ENCODE assay signal across 21 cellular contexts in genomic region chr2:30934071-30934470, GRCh38.
DNase-seq lines count a peak whose midpoint lies in the region; ATAC-seq, FAIRE-seq and TF ChIP-seq lines count a peak whose summit lies in the region.
"Had no signal": no experiment of that assay in that cellular context is flagged by ENCODE, and none has a peak within 500 bp of the region (broad histone marks: within the 10 kb centered on the region; RNA-seq: fewer than 3 reads in every experiment).

No MANE protein-coding gene starts in this region.

- no peaks in the 10 kb centered on the region for H3K9me2 ChIP-seq in GM23248 (ENCODE audit: insufficient read depth)

- H3K36me3 Mint-ChIP-seq in mesothelial cell of epicardium = no peaks in the 10 kb centered on the region
- H3K36me3 Mint-ChIP-seq: IgD-negative memory B cell had no signal

- TF ChIP-seq CTCF in bronchial epithelial cell (IDR thresholded peaks at IDR 0.05; ENCODE audit: insufficient read depth, low read length, severe bottlenecking) = no peak
- TF ChIP-seq CTCF in mesothelial cell of epicardium (IDR thresholded peaks at IDR 0.05; ENCODE audit: unreplicated experiment) = no peak

- H3K27me3 Mint-ChIP-seq in mesothelial cell of epicardium (ENCODE audit: low read depth) = peaks cover 8% of the 10 kb centered on the region
- H3K27me3 Mint-ChIP-seq: IgD-negative memory B cell had no signal

- WGBS in GM23248 (ENCODE audit: low coverage in 1 of 2, low lambda C conversion rate in 2 of 2, missing lambda C conversion rate in 2 of 2), 2 experiments = 42% methylated on average over 7 of the region's 7 CpGs

- in situ Hi-C loops in GM23248 (cut with MboI) = no loop called here

- no peaks in the 10 kb centered on the region for H3K9me3 Mint-ChIP-seq in mesothelial cell of epicardium
- H3K9me3 Mint-ChIP-seq: IgD-negative memory B cell had no signal

- H3K27ac ChIP-seq in BLaER1 (no peak overlapping the region), GM23248 (no peak overlapping the region)
- H3K27ac ChIP-seq: PC-9 had no signal

- intact Hi-C loops in posterior cingulate gyrus (cut with DNase I) = no loop called here
- intact Hi-C loops in head of caudate nucleus (cut with DNase I) = no loop called here

- no peaks in the 10 kb centered on the region for H3K4me1 Mint-ChIP-seq in mesothelial cell of epicardium

- DNase-seq in GM23248 (peak; percentile 4), bronchial epithelial cell (ENCODE audit: low read depth) (no peak), posterior cingulate gyrus (peak in 8 of 10 donors; percentile 55 to 92 (median 71)), mesothelial cell of epicardium (ENCODE audit: low spot score in 2 of 2, unreplicated experiment in 2 of 2) (no peak), head of caudate nucleus (no peak)
- DNase-seq: C1 segment of cervical spinal cord, EL, GF-D8, NCI-H1092, NCI-H1436, NCI-H1930, NCI-H2227 treated with DMSO at 0.1 percent for 48 hours, NCI-H510A treated with DMSO at 0.1 percent for 48 hours, NCI-H748 treated with DMSO at 0.1 percent for 48 hours, PC-9, RPMI8226, SHP77 had no signal

- H4K20me1 ChIP-seq in BLaER1 (no peaks in the 10 kb centered on the region), GM23248 (ENCODE audit: insufficient read depth) (no peaks in the 10 kb centered on the region)

- H3K9ac ChIP-seq in BLaER1 (no peak overlapping the region), GM23248 (no peak overlapping the region)

- no peak overlapping the region for H3K4me3 ChIP-seq in BLaER1
- H3K4me3 ChIP-seq in GM23248 = no peak overlapping the region
- no peak overlapping the region for H3K4me3 ChIP-seq in bronchial epithelial cell (ENCODE audit: low read depth, low read length)
- H3K4me3 ChIP-seq: PC-9 had no signal

- H3K9me3 ChIP-seq in BLaER1 (no peaks in the 10 kb centered on the region), GM23248 (ENCODE audit: low read depth) (no peaks in the 10 kb centered on the region)

- peak; percentile 77 for FAIRE-seq in bronchial epithelial cell (lab: Jason Lieb, UNC)
- FAIRE-seq: GM19239 had no signal

- ATAC-seq in GM19023 (IDR thresholded peaks at IDR 0.05; ENCODE audit: unreplicated experiment) = no peak

- H3K27ac Mint-ChIP-seq in mesothelial cell of epicardium = no peak overlapping the region

- H3K4me2 ChIP-seq in BLaER1 = 0 out of 2 replicates have a peak overlapping the region, but pooled peaks have one; percentile 82
- H3K4me2 ChIP-seq in GM23248 (ENCODE audit: unreplicated experiment) = no peak overlapping the region
- H3K4me2 ChIP-seq: PC-9 had no signal

- no peaks in the 10 kb centered on the region for H3K27me3 ChIP-seq in BLaER1
- no peaks in the 10 kb centered on the region for H3K27me3 ChIP-seq in GM23248 (replicated peaks; ENCODE audit: insufficient read depth)
- no peaks in the 10 kb centered on the region for H3K27me3 ChIP-seq in bronchial epithelial cell (ENCODE audit: control insufficient read depth, insufficient read depth, low read length)

- H3K4me3 Mint-ChIP-seq in mesothelial cell of epicardium = no peak overlapping the region
- H3K4me3 Mint-ChIP-seq: IgD-negative memory B cell had no signal

- H2AFZ ChIP-seq in GM23248 = no peak overlapping the region
- H2AFZ ChIP-seq: PC-9 had no signal

- peaks cover 80% of the 10 kb centered on the region for H3K36me3 ChIP-seq in BLaER1
- H3K36me3 ChIP-seq in GM23248 (ENCODE audit: low read depth) = no peaks in the 10 kb centered on the region
- H3K36me3 ChIP-seq in bronchial epithelial cell (ENCODE audit: control insufficient read depth, insufficient read depth, low read length) = no peaks in the 10 kb centered on the region

- no peaks in the 10 kb centered on the region for H3F3A ChIP-seq in GM23248 (ENCODE audit: insufficient read depth)

- H3K4me1 ChIP-seq in BLaER1 (peaks cover 54% of the 10 kb centered on the region), GM23248 (ENCODE audit: insufficient read depth) (no peaks in the 10 kb centered on the region)

- no peaks in the 10 kb centered on the region for H3K79me2 ChIP-seq in GM23248 (ENCODE audit: insufficient read depth)

Comparison
In these comparisons a context has a peak if more than half of its experiments do, and no peak if none do; other contexts are left out.
1. DNase-seq: peak in GM23248 (single experiment) and posterior cingulate gyrus (8 of 10); none in bronchial epithelial cell (single experiment), mesothelial cell of epicardium (0 of 2) and head of caudate nucleus (0 of 42).